In the genomic region with DNA sequence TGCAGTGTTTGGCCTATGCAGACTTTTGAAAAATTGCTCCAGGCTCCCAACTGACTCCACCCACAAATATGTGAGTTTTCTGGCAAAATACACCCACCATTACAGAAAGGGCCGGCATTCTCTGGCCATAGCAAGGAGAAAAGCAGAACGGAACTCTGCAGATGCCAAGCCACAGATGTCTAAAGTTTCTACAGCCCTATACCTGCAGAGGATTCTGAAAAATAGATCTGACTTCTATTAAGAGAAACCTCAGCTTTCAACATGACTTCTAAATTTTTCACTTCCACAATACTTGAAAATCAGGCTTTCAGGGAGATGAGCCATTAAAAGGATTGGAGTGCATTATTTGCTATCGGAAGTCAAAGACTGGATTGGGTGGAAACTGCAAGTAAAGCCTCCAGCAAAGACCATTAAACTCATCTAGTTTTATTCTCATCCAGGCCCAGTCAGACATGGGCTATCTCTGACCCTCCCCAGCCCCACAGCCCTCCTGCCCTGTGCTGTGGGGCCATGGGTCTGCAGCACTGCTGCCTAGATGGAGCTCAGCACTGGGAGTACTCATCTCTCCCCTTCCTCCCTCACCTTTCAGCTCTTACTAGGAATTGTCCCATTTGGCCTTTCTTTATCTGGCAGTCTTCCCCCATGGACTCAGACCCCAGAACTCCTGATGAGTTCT, we compare ENCODE assay signal across 20 cellular contexts.
DNase-seq lines count a peak whose midpoint lies in the region; ATAC-seq and TF ChIP-seq lines count a peak whose summit lies in the region.
"Had no signal": no experiment of that assay in that cellular context is flagged by ENCODE, and none has a peak within 500 bp of the region (broad histone marks: within the 10 kb centered on the region; RNA-seq: fewer than 3 reads in every experiment).

No MANE protein-coding gene starts in this region.

- H3K79me2 ChIP-seq in OCI-LY3 (ENCODE audit: low read length): no peaks in the 10 kb centered on the region

- H3K4me2 ChIP-seq in OCI-LY3 (ENCODE audit: low read length): peak overlapping the region; percentile 75

- H3K36me3 Mint-ChIP-seq in osteocyte (ENCODE audit: unreplicated experiment): no peaks in the 10 kb centered on the region
- H3K36me3 Mint-ChIP-seq: natural killer cell treated with Interleukin-12 subunit alpha and Interleukin-12 subunit beta and Interleukin-15 and Interleukin-18, amount 100 ng/mL, for 72 hours had no signal

- H3K9me3 Mint-ChIP-seq in osteocyte (ENCODE audit: unreplicated experiment): no peaks in the 10 kb centered on the region
- H3K9me3 Mint-ChIP-seq: activated T-helper 1 cell treated with anti-CD3 and anti-CD28 coated beads, Interleukin-12 subunit alpha, Interleukin-12 subunit beta, Interleukin-2, Interleukin-4 antibody, amounts not matched to agents 30 ng/mL and 10 ng/mL and 1 ng/mL, durations not matched to agents 14 hours and 24 hours and 36 hours; natural killer cell treated with Interleukin-12 subunit alpha and Interleukin-12 subunit beta and Interleukin-15 and Interleukin-18, amount 100 ng/mL, for 72 hours had no signal

- no peak overlapping the region for H3K27ac Mint-ChIP-seq in osteocyte (ENCODE audit: unreplicated experiment)
- H3K27ac Mint-ChIP-seq: activated T-helper 1 cell treated with anti-CD3 and anti-CD28 coated beads, Interleukin-12 subunit alpha, Interleukin-12 subunit beta, Interleukin-2, Interleukin-4 antibody, amounts not matched to agents 30 ng/mL and 10 ng/mL and 1 ng/mL, durations not matched to agents 14 hours and 24 hours and 36 hours; B cell; natural killer cell treated with Interleukin-12 subunit alpha and Interleukin-12 subunit beta and Interleukin-15 and Interleukin-18, amount 100 ng/mL, for 72 hours had no signal

- H3K9me3 ChIP-seq in OCI-LY3 (ENCODE audit: insufficient read depth, low read length) (no peaks in the 10 kb centered on the region), Peyer's patch (no peaks in the 10 kb centered on the region)

- no peaks in the 10 kb centered on the region; the same call in 1 of the 2 replicates for H4K20me1 ChIP-seq in OCI-LY3 (ENCODE audit: insufficient read depth, low read length)

- no peak overlapping the region for H3K9ac ChIP-seq in OCI-LY3 (ENCODE audit: low read length)

- H2AFZ ChIP-seq in OCI-LY3 (ENCODE audit: low read depth, low read length): no peak overlapping the region

- H3K36me3 ChIP-seq in OCI-LY3 (replicated peaks; ENCODE audit: low read depth, low read length): no peaks in the 10 kb centered on the region
- H3K36me3 ChIP-seq in Peyer's patch: no peaks in the 10 kb centered on the region

- no peaks in the 10 kb centered on the region for H3K4me1 Mint-ChIP-seq in osteocyte (ENCODE audit: unreplicated experiment)

- ATAC-seq in GM18861 (IDR thresholded peaks at IDR 0.05; ENCODE audit: unreplicated experiment) (peak; percentile 62), GM21390 (IDR thresholded peaks at IDR 0.05; ENCODE audit: unreplicated experiment) (peak; percentile 87), HG03045 (IDR thresholded peaks at IDR 0.05; ENCODE audit: unreplicated experiment) (peak; percentile 88)
- ATAC-seq: esophagus mucosa; left ventricle myocardium superior; natural killer cell treated with Interleukin-12 subunit alpha and Interleukin-12 subunit beta and Interleukin-15 and Interleukin-18, amount 100 ng/mL, for 72 hours; stimulated activated naive CD8-positive, alpha-beta T cell treated with anti-CD3 and anti-CD28 coated beads, Interleukin-15, Interleukin-2, amounts not matched to agents 100 U/mL and 50 U/mL, for 24 hours had no signal

- TF ChIP-seq CTCF in OCI-LY3 (IDR thresholded peaks at IDR 0.05; ENCODE audit: low read depth, low read length): no peak
- no peak for TF ChIP-seq CTCF in osteocyte (IDR thresholded peaks at IDR 0.05)
- TF ChIP-seq CTCF in Peyer's patch (IDR thresholded peaks at IDR 0.05): no peak

- no peak overlapping the region for H3K4me3 Mint-ChIP-seq in osteocyte (ENCODE audit: unreplicated experiment)
- H3K4me3 Mint-ChIP-seq: activated T-helper 1 cell treated with anti-CD3 and anti-CD28 coated beads, Interleukin-12 subunit alpha, Interleukin-12 subunit beta, Interleukin-2, Interleukin-4 antibody, amounts not matched to agents 30 ng/mL and 10 ng/mL and 1 ng/mL, durations not matched to agents 14 hours and 24 hours and 36 hours; B cell; natural killer cell treated with Interleukin-12 subunit alpha and Interleukin-12 subunit beta and Interleukin-15 and Interleukin-18, amount 100 ng/mL, for 72 hours had no signal

- H3K4me1 ChIP-seq in OCI-LY3 (ENCODE audit: low read length) (peaks cover 35% of the 10 kb centered on the region), Peyer's patch (no peaks in the 10 kb centered on the region)

- DNase-seq in NCI-H345 (lab: John Stamatoyannopoulos, UW): no peak
- no peak for DNase-seq in NCI-H2171 treated with DMSO at 0.1 percent for 48 hours (lab: John Stamatoyannopoulos, UW)
- DNase-seq in osteocyte (ENCODE audit: extremely low spot score, unreplicated experiment): no peak
- DNase-seq in Peyer's patch: no peak
- DNase-seq: activated CD4-positive, alpha-beta T cell treated with anti-CD3 and anti-CD28 coated beads for 48 hours; DMS79; left ventricle myocardium superior; NCI-H1092 treated with DMSO at 0.1 percent for 48 hours; NCI-H446 treated with DMSO at 0.1 percent for 48 hours; retina; stimulated activated CD4-positive, alpha-beta T cell treated with anti-CD3 and anti-CD28 coated beads, Interleukin-4, amount 100 ng/mL, for 1 hour; stimulated activated naive CD8-positive, alpha-beta T cell treated with anti-CD3 and anti-CD28 coated beads, Interleukin-15, Interleukin-2, amounts not matched to agents 100 U/mL and 50 U/mL, for 24 hours had no signal

- peak overlapping the region; percentile 14 for H3K27ac ChIP-seq in OCI-LY3 (ENCODE audit: low read length)
- peak overlapping the region in 1 of 4 donors; percentile 3 for H3K27ac ChIP-seq in Peyer's patch

- no peaks in the 10 kb centered on the region for H3K27me3 Mint-ChIP-seq in osteocyte (ENCODE audit: unreplicated experiment)

- H3K27me3 ChIP-seq in OCI-LY3 (ENCODE audit: low read depth, low read length): peaks cover 29% of the 10 kb centered on the region
- H3K27me3 ChIP-seq in Peyer's patch: no peaks in the 10 kb centered on the region

- peak overlapping the region; percentile 23 for H3K4me3 ChIP-seq in OCI-LY3 (ENCODE audit: low read length)
- no peak overlapping the region for H3K4me3 ChIP-seq in Peyer's patch

- TF ChIP-seq POLR2A in Peyer's patch (IDR thresholded peaks at IDR 0.05): no peak
